Comparison of ENCODE assay signal across 8 cellular contexts in genomic region chr19:48511800-48512503, GRCh38. TPM values are rescaled to one million over a fixed set of nuclear protein-coding genes. Genes with fewer than 3 reads are reported as not detected.
A peak's percentile ranks its signal among the peaks of the same experiment; 100 is the strongest.
DNase-seq lines count a peak whose midpoint lies in the region; ATAC-seq, FAIRE-seq and TF ChIP-seq lines count a peak whose summit lies in the region.

LMTK3 (minus strand) TSS chr19:48511835; CDS start chr19:48511576, 259 bp downstream.

- peak within 1 kb of the TSS; percentile 78 for H2AFZ ChIP-seq in SK-N-SH (ENCODE audit: low read depth)

- H3K4me3 ChIP-seq in cardiac muscle cell (peak within 1 kb of the TSS; percentile 13), SK-N-SH (ENCODE audit: low read depth in 2 of 2, low read length in 1 of 2) (peak within 1 kb of the TSS; percentile 59 to 77)

- no peaks in the 10 kb centered on the region for H3K9me3 Mint-ChIP-seq in activated naive CD4-positive, alpha-beta T cell treated with anti-CD3 and anti-CD28 coated beads, Interleukin-2, amount 50 U/mL, for 72 hours

- no peak for TF ChIP-seq EP300 in SK-N-SH (IDR thresholded peaks at IDR 0.05; ENCODE audit: borderline replicate concordance in 1 of 2, low read depth in 1 of 2, low read length in 1 of 2)

- H3K27ac ChIP-seq in cardiac muscle cell (no peak within 1 kb of the TSS), SK-N-SH (ENCODE audit: low read depth in 2 of 2, low read length in 1 of 2) (peak within 1 kb of the TSS in 1 of 2 experiments; percentile 51; a peak in 1 of 4 replicates)

- POLR2A ChIA-PET in SK-N-SH (lab: Yijun Ruan, JAX) = interaction anchor here (0.6 kb wide), 1 partner anchor 774 kb away, joined by 6 read pairs; no protein-coding TSS in a partner anchor

- no peaks in the 10 kb centered on the region for H3K9me3 ChIP-seq in cardiac muscle cell (ENCODE audit: low read depth)
- H3K9me3 ChIP-seq in SK-N-SH = no peaks in the 10 kb centered on the region

- H3K79me2 ChIP-seq in SK-N-SH (ENCODE audit: insufficient read depth) = no peaks in the 10 kb centered on the region

- TF ChIP-seq CTCF in cardiac muscle cell (IDR thresholded peaks at IDR 0.05; ENCODE audit: low read depth, low read length) (no peak), SK-N-SH (IDR thresholded peaks at IDR 0.05) (no peak)

- peaks cover 11% of the 10 kb centered on the region for H3F3A ChIP-seq in SK-N-SH (replicated peaks; ENCODE audit: insufficient read depth)

- TF ChIP-seq POLR2A in GM12892 (IDR thresholded peaks at IDR 0.05; ENCODE audit: low read depth, low read length) = no peak

- intact Hi-C loops in left ventricle myocardium superior (cut with micrococcal nuclease) = no loop called here

- ATAC-seq in left ventricle myocardium superior = no peak
- ATAC-seq in activated naive CD4-positive, alpha-beta T cell treated with anti-CD3 and anti-CD28 coated beads, Interleukin-2, amount 50 U/mL, for 72 hours = peak; percentile 38 to 66
- no peak for ATAC-seq in HG02678 (IDR thresholded peaks at IDR 0.05; ENCODE audit: unreplicated experiment)

- H3K36me3 Mint-ChIP-seq in activated naive CD4-positive, alpha-beta T cell treated with anti-CD3 and anti-CD28 coated beads, Interleukin-2, amount 50 U/mL, for 72 hours = no peaks in the 10 kb centered on the region

- no peaks in the 10 kb centered on the region for H3K4me1 ChIP-seq in cardiac muscle cell (ENCODE audit: low read depth)
- H3K4me1 ChIP-seq in SK-N-SH (ENCODE audit: control insufficient read depth in 1 of 2, insufficient read depth in 2 of 2, low read depth in 1 of 2, low read length in 1 of 2) = peaks cover 0 to 22% of the 10 kb centered on the region in 2 experiments; a peak in 1 of 4 replicates

- no peaks in the 10 kb centered on the region for H3K9me2 ChIP-seq in SK-N-SH

- DNase-seq in cardiac muscle cell (ENCODE audit: low read depth in 1 of 2, low spot score in 1 of 2) = peak; percentile 52 to 60
- DNase-seq in left ventricle myocardium superior = no peak
- peak; percentile 97 for DNase-seq in SK-N-SH
- DNase-seq in activated naive CD4-positive, alpha-beta T cell treated with anti-CD3 and anti-CD28 coated beads, Interleukin-2, amount 50 U/mL, for 72 hours (ENCODE audit: low spot score in 2 of 2) = peak in 1 of 2 donors; percentile 68
- peak; percentile 91 for DNase-seq in inferior parietal cortex (ENCODE audit: extremely low spot score)
- peak; percentile 55 for DNase-seq in stimulated activated CD8-positive, alpha-beta memory T cell treated with anti-CD3 and anti-CD28 coated beads, Interleukin-12 subunit alpha, Interleukin-12 subunit beta, amount 100 ng/mL, for 4 hours (ENCODE audit: low read depth)
- DNase-seq in GM12892 (ENCODE audit: insufficient read length) = no peak

- H3K27me3 ChIP-seq in cardiac muscle cell = peaks cover 22% of the 10 kb centered on the region
- H3K27me3 ChIP-seq in SK-N-SH (ENCODE audit: insufficient read depth) = no peaks in the 10 kb centered on the region

- CTCF ChIA-PET in SK-N-SH (lab: Yijun Ruan, JAX) = interaction anchor here (8.8 kb wide), 1 partner anchor 74 kb away, joined by 142 read pairs; no protein-coding TSS in a partner anchor

- no peak for FAIRE-seq in GM12892 (lab: Jason Lieb, UNC)

- TF ChIP-seq RAD21 in SK-N-SH (IDR thresholded peaks at IDR 0.05; ENCODE audit: low read length) = no peak

- no peaks in the 10 kb centered on the region for H4K20me1 ChIP-seq in SK-N-SH (ENCODE audit: insufficient read depth)

- H3K36me3 ChIP-seq in cardiac muscle cell (no peaks in the 10 kb centered on the region), SK-N-SH (replicated peaks in 1 of 2; ENCODE audit: control insufficient read depth in 1 of 2, insufficient read depth in 2 of 2, low read length in 1 of 2) (no peaks in the 10 kb centered on the region)

- WGBS in SK-N-SH (ENCODE audit: low lambda C conversion rate) = 16% methylated on average over 22 of the region's 32 CpGs

- H3K27ac Mint-ChIP-seq in activated naive CD4-positive, alpha-beta T cell treated with anti-CD3 and anti-CD28 coated beads, Interleukin-2, amount 50 U/mL, for 72 hours = peak within 1 kb of the TSS in 1 of 2 donors; percentile 49

- peak within 1 kb of the TSS; percentile 84 for H3K4me2 ChIP-seq in SK-N-SH

- peak within 1 kb of the TSS; percentile 50; the same call in 1 of the 2 replicates for H3K9ac ChIP-seq in SK-N-SH

TF ChIP-seq in SK-N-SH, 30 proteins besides CTCF, POLR2A, EP300 and RAD21:
- TF ChIP-seq REST (IDR thresholded peaks at IDR 0.05; ENCODE audit: low read depth, low read length) = no peak
- no peak for TF ChIP-seq GABPA (IDR thresholded peaks at IDR 0.05; ENCODE audit: low read depth)
- TF ChIP-seq MEF2A (IDR thresholded peaks at IDR 0.05; ENCODE audit: borderline replicate concordance, low read depth) = no peak
- no peak for TF ChIP-seq FOXM1 (IDR thresholded peaks at IDR 0.05; ENCODE audit: low read depth)
- no peak for TF ChIP-seq NRF1 (IDR thresholded peaks at IDR 0.05; ENCODE audit: low read depth, low read length)
- no peak for TF ChIP-seq TEAD4 (IDR thresholded peaks at IDR 0.05; ENCODE audit: borderline replicate concordance, insufficient read depth)
- TF ChIP-seq SMC3 (IDR thresholded peaks at IDR 0.05; ENCODE audit: low read depth, low read length) = no peak
- TF ChIP-seq PBX3 (IDR thresholded peaks at IDR 0.05) = peak; percentile 96
- no peak for TF ChIP-seq GATA2 (CRISPR knock-in tag; IDR thresholded peaks at IDR 0.05)
- 0 out of 2 replicates have a peak, but pooled peaks have one; percentile 26 for TF ChIP-seq RCOR1 (IDR thresholded peaks at IDR 0.05; ENCODE audit: low read length)
- TF ChIP-seq RXRA (IDR thresholded peaks at IDR 0.05; ENCODE audit: borderline replicate concordance, low read depth) = no peak
- TF ChIP-seq MXI1 (IDR thresholded peaks at IDR 0.05; ENCODE audit: low read depth, low read length) = peak; percentile 88

RNA-seq across cellular contexts. Expression of gene LMTK3, which starts in this region (rescaled TPM):
- total RNA-seq in cardiac muscle cell (3.0 and 7.4 TPM in 2 replicates), left ventricle myocardium superior (1.4 TPM)
- polyA plus RNA-seq in cardiac muscle cell (1.1 and 2.2 TPM in 2 replicates), SK-N-SH (2012; rRNA removed) (2.0 and 3.2 TPM in 2 replicates)
- 1.0 and 2.3 TPM in 2 replicates for polyA plus RNA-seq in SK-N-SH (2012; cell fraction: cytosol; rRNA removed)
- polyA plus RNA-seq in SK-N-SH (2012; cell fraction: nucleus; rRNA removed) = 10.9 and 13.2 TPM in 2 replicates
- total RNA-seq in activated naive CD4-positive, alpha-beta T cell treated with anti-CD3 and anti-CD28 coated beads, Interleukin-2, amount 50 U/mL, for 72 hours = 1 to 10 TPM; 2.9 to 9.5 TPM
- polyA plus RNA-seq in GM12892 (2012; ENCODE audit: missing spikeins) = not detected

Comparison
In these comparisons a context has a peak if more than half of its experiments do, and no peak if none do; other contexts are left out.
1. DNase-seq: peak in cardiac muscle cell (2 of 2), SK-N-SH (single experiment), inferior parietal cortex (single experiment) and stimulated activated CD8-positive, alpha-beta memory T cell treated with anti-CD3 and anti-CD28 coated beads, Interleukin-12 subunit alpha, Interleukin-12 subunit beta, amount 100 ng/mL, for 4 hours (single experiment); none in left ventricle myocardium superior (single experiment) and GM12892 (single experiment).
2. ATAC-seq: peak in activated naive CD4-positive, alpha-beta T cell treated with anti-CD3 and anti-CD28 coated beads, Interleukin-2, amount 50 U/mL, for 72 hours (2 of 2); none in left ventricle myocardium superior (single experiment) and HG02678 (single experiment).